In genomic region chrX:41402556-41402955, GRCh38 we compare ENCODE assay signal across 13 cellular contexts. TPM values are rescaled to one million over a fixed set of nuclear protein-coding genes. Genes with fewer than 3 reads are reported as not detected.
"Had no signal": no experiment of that assay in that cellular context is flagged by ENCODE, and none has a peak within 500 bp of the region (broad histone marks: within the 10 kb centered on the region; RNA-seq: fewer than 3 reads in every experiment).

No MANE protein-coding gene starts in this region.

RNA-seq across cellular contexts. Expression of gene NYX, which starts 44.6 kb away (rescaled TPM):
- total RNA-seq: activated B cell treated with CpG ODN at 0.5 μM for 24 hours; activated CD4-positive, alpha-beta memory T cell treated with anti-CD3 and anti-CD28 coated beads for 36 hours; activated CD4-positive, alpha-beta memory T cell treated with anti-CD3 and anti-CD28 coated beads, Interleukin-2, amount 10 ng/mL, durations not matched to agents 7 days and 5 days; activated CD4-positive, alpha-beta T cell treated with anti-CD3 and anti-CD28 coated beads for 36 hours; activated CD4-positive, alpha-beta T cell treated with anti-CD3 and anti-CD28 coated beads, Interleukin-2, amount 10 ng/mL, durations not matched to agents 24 days and 14 days; activated CD4-positive, alpha-beta T cell treated with anti-CD3 and anti-CD28 coated beads, Interleukin-2, amount 10 ng/mL, durations not matched to agents 7 days and 5 days; activated CD8-positive, alpha-beta memory T cell treated with anti-CD3 and anti-CD28 coated beads for 36 hours; activated CD8-positive, alpha-beta memory T cell treated with anti-CD3 and anti-CD28 coated beads, Interleukin-2, amount 10 ng/mL, durations not matched to agents 7 days and 5 days; activated CD8-positive, alpha-beta T cell treated with anti-CD3 and anti-CD28 coated beads for 36 hours; activated CD8-positive, alpha-beta T cell treated with anti-CD3 and anti-CD28 coated beads, Interleukin-2, amount 10 ng/mL, durations not matched to agents 7 days and 5 days; T-helper 1 cell treated with Interleukin-12 subunit alpha and Interleukin-12 subunit beta and Interleukin-4 antibody, amounts not matched to agents 30 ng/mL and 1 ng/mL, for 36 hours; T-helper 17 cell; T-helper 2 cell treated with Interferon-gamma antibody and Interleukin-4, amounts not matched to agents 100 ng/mL and 5 ng/mL, for 36 hours had no signal
